Comparison of ENCODE assay signal across 18 cellular contexts in genomic region chr1:68149110-68149798, GRCh38.
DNase-seq lines count a peak whose midpoint lies in the region; ATAC-seq, FAIRE-seq and TF ChIP-seq lines count a peak whose summit lies in the region.
"Had no signal": no experiment of that assay in that cellular context is flagged by ENCODE, and none has a peak within 500 bp of the region (broad histone marks: within the 10 kb centered on the region; RNA-seq: fewer than 3 reads in every experiment).

No MANE protein-coding gene starts in this region.

- TF ChIP-seq POLR2A in gastrocnemius medialis (IDR thresholded peaks at IDR 0.05): no peak

- H3K36me3 Mint-ChIP-seq in astrocyte (ENCODE audit: low read depth, unreplicated experiment): peaks cover 26% of the 10 kb centered on the region
- H3K36me3 Mint-ChIP-seq in stimulated activated memory B cell treated with anti-CD40 and anti-IgM and Interleukin-4, amounts not matched to agents 10 μg/mL and 1 μg/mL and 100 μg/mL, for 72 hours: no peaks in the 10 kb centered on the region

- no peak overlapping the region for H2AFZ ChIP-seq in astrocyte (ENCODE audit: low read depth, low read length)

- peaks cover 8% of the 10 kb centered on the region for H4K20me1 ChIP-seq in astrocyte (ENCODE audit: insufficient read depth, low read length)

- H3K4me1 Mint-ChIP-seq in astrocyte (ENCODE audit: low read depth, unreplicated experiment): no peaks in the 10 kb centered on the region
- no peaks in the 10 kb centered on the region for H3K4me1 Mint-ChIP-seq in stimulated activated naive CD8-positive, alpha-beta T cell treated with anti-CD3 and anti-CD28 coated beads, Interleukin-15, amount 100 ng/mL, for 72 hours
- H3K4me1 Mint-ChIP-seq in stimulated activated memory B cell treated with anti-CD40 and anti-IgM and Interleukin-4, amounts not matched to agents 10 μg/mL and 1 μg/mL and 100 μg/mL, for 72 hours: no peaks in the 10 kb centered on the region
- H3K4me1 Mint-ChIP-seq: CD14-positive monocyte had no signal

- H3K27ac Mint-ChIP-seq in astrocyte (ENCODE audit: unreplicated experiment): no peak overlapping the region
- H3K27ac Mint-ChIP-seq in stimulated activated naive CD8-positive, alpha-beta T cell treated with anti-CD3 and anti-CD28 coated beads, Interleukin-15, amount 100 ng/mL, for 72 hours: no peak overlapping the region
- H3K27ac Mint-ChIP-seq in stimulated activated memory B cell treated with anti-CD40 and anti-IgM and Interleukin-4, amounts not matched to agents 10 μg/mL and 1 μg/mL and 100 μg/mL, for 72 hours: no peak overlapping the region
- H3K27ac Mint-ChIP-seq: CD14-positive monocyte had no signal

- H3K4me2 ChIP-seq in astrocyte (ENCODE audit: low read length): no peak overlapping the region

- peak; percentile 99 for ATAC-seq in gastrocnemius medialis
- ATAC-seq in HG02798 (IDR thresholded peaks at IDR 0.05; ENCODE audit: poor library complexity, unreplicated experiment): no peak
- no peak for ATAC-seq in stimulated activated naive CD8-positive, alpha-beta T cell treated with anti-CD3 and anti-CD28 coated beads, Interleukin-15, amount 100 ng/mL, for 72 hours
- no peak for ATAC-seq in stimulated activated memory B cell treated with anti-CD40 and anti-IgM and Interleukin-4, amounts not matched to agents 10 μg/mL and 1 μg/mL and 100 μg/mL, for 72 hours

- H3K27me3 ChIP-seq in astrocyte (ENCODE audit: insufficient read depth, low read length) (no peaks in the 10 kb centered on the region), right atrium auricular region (no peaks in the 10 kb centered on the region), gastrocnemius medialis (no peaks in the 10 kb centered on the region)

- H3K27me3 Mint-ChIP-seq in astrocyte (ENCODE audit: low read depth, unreplicated experiment): no peaks in the 10 kb centered on the region
- no peaks in the 10 kb centered on the region for H3K27me3 Mint-ChIP-seq in stimulated activated naive CD8-positive, alpha-beta T cell treated with anti-CD3 and anti-CD28 coated beads, Interleukin-15, amount 100 ng/mL, for 72 hours
- no peaks in the 10 kb centered on the region for H3K27me3 Mint-ChIP-seq in stimulated activated memory B cell treated with anti-CD40 and anti-IgM and Interleukin-4, amounts not matched to agents 10 μg/mL and 1 μg/mL and 100 μg/mL, for 72 hours

- in situ Hi-C loops in gastrocnemius medialis (cut with MboI; ENCODE audit: low sequenced_read_pairs in 4 of 4): no loop called here

- no peak overlapping the region for H3K9ac ChIP-seq in astrocyte (ENCODE audit: low read length)

- H3K4me3 ChIP-seq in astrocyte (ENCODE audit: insufficient read depth, low read depth, low read length): no peak overlapping the region
- H3K4me3 ChIP-seq in right atrium auricular region: no peak overlapping the region
- no peak overlapping the region for H3K4me3 ChIP-seq in gastrocnemius medialis

- H3K27ac ChIP-seq in astrocyte (ENCODE audit: low read depth, low read length) (no peak overlapping the region), right atrium auricular region (peak overlapping the region; percentile 52 to 78), gastrocnemius medialis (peak overlapping the region; percentile 76 to 80 (median 79))

- H3K4me1 ChIP-seq in astrocyte (ENCODE audit: insufficient read depth, low read length): no peaks in the 10 kb centered on the region
- H3K4me1 ChIP-seq in right atrium auricular region: peaks cover 0 to 15% of the 10 kb centered on the region in 2 donors
- peaks cover 27 to 28% of the 10 kb centered on the region in 2 donors for H3K4me1 ChIP-seq in gastrocnemius medialis

- H3K4me3 Mint-ChIP-seq in astrocyte (ENCODE audit: unreplicated experiment): no peak overlapping the region
- H3K4me3 Mint-ChIP-seq in stimulated activated naive CD8-positive, alpha-beta T cell treated with anti-CD3 and anti-CD28 coated beads, Interleukin-15, amount 100 ng/mL, for 72 hours: no peak overlapping the region
- H3K4me3 Mint-ChIP-seq in stimulated activated memory B cell treated with anti-CD40 and anti-IgM and Interleukin-4, amounts not matched to agents 10 μg/mL and 1 μg/mL and 100 μg/mL, for 72 hours: no peak overlapping the region
- H3K4me3 Mint-ChIP-seq: CD14-positive monocyte had no signal

- H3K9me3 Mint-ChIP-seq in astrocyte (ENCODE audit: unreplicated experiment): no peaks in the 10 kb centered on the region
- H3K9me3 Mint-ChIP-seq in stimulated activated naive CD8-positive, alpha-beta T cell treated with anti-CD3 and anti-CD28 coated beads, Interleukin-15, amount 100 ng/mL, for 72 hours: no peaks in the 10 kb centered on the region
- H3K9me3 Mint-ChIP-seq in stimulated activated memory B cell treated with anti-CD40 and anti-IgM and Interleukin-4, amounts not matched to agents 10 μg/mL and 1 μg/mL and 100 μg/mL, for 72 hours: no peaks in the 10 kb centered on the region
- H3K9me3 Mint-ChIP-seq: CD14-positive monocyte had no signal

- no peaks in the 10 kb centered on the region for H3K79me2 ChIP-seq in astrocyte (ENCODE audit: insufficient read depth, low read length)

- H3K36me3 ChIP-seq in astrocyte (ENCODE audit: insufficient read depth, low read length): peaks cover 90% of the 10 kb centered on the region
- H3K36me3 ChIP-seq in right atrium auricular region: peaks cover 14% of the 10 kb centered on the region
- H3K36me3 ChIP-seq in gastrocnemius medialis: no peaks in the 10 kb centered on the region

- no peak for TF ChIP-seq CTCF in astrocyte (IDR thresholded peaks at IDR 0.05; ENCODE audit: insufficient read depth, low read depth, low read length)
- no peak for TF ChIP-seq CTCF in right atrium auricular region (IDR thresholded peaks at IDR 0.05)
- no peak for TF ChIP-seq CTCF in gastrocnemius medialis (IDR thresholded peaks at IDR 0.05 in 4 of 5, conservative IDR thresholded peaks at IDR 0.05 in 1 of 5)

- H3K9me3 ChIP-seq in astrocyte (ENCODE audit: insufficient read depth, low read depth, low read length): no peaks in the 10 kb centered on the region
- H3K9me3 ChIP-seq in right atrium auricular region: no peaks in the 10 kb centered on the region
- no peaks in the 10 kb centered on the region for H3K9me3 ChIP-seq in gastrocnemius medialis

- FAIRE-seq in astrocyte (lab: Jason Lieb, UNC): no peak
- FAIRE-seq: RCC 7860 had no signal

- intact Hi-C loops in gastrocnemius medialis (cut with DNase I; ENCODE audit: low total_unique reads): loop anchor here (1.0 to 5.0 kb wide), 3 partner anchors 21 to 83 kb away; partner anchors contain the start of gene WLS
- intact Hi-C loops in posterior cingulate gyrus (cut with DNase I): no loop called here

- DNase-seq in astrocyte (ENCODE audit: low read depth) (peak; percentile 22), fibroblast of gingiva (ENCODE audit: low read depth) (peak; percentile 30), right atrium auricular region (ENCODE audit: low spot score) (no peak), gastrocnemius medialis (peak; percentile 77), posterior cingulate gyrus (no peak)
- DNase-seq in stimulated activated naive CD8-positive, alpha-beta T cell treated with anti-CD3 and anti-CD28 coated beads, Interleukin-15, amount 100 ng/mL, for 72 hours: no peak
- DNase-seq: AML-193, COR-L47, DMS153, NCI-H1048, NCI-H1436 treated with DMSO at 0.1 percent for 48 hours, NCI-H2029 treated with DMSO at 0.1 percent for 48 hours, NCI-H510A treated with DMSO at 0.1 percent for 48 hours, SIG-M5 had no signal

Comparison
In these comparisons a context has a peak if more than half of its experiments do, and no peak if none do; other contexts are left out.
1. DNase-seq: peak in astrocyte (single experiment), fibroblast of gingiva (single experiment) and gastrocnemius medialis (2 of 2); none in right atrium auricular region (single experiment), stimulated activated naive CD8-positive, alpha-beta T cell treated with anti-CD3 and anti-CD28 coated beads, Interleukin-15, amount 100 ng/mL, for 72 hours (0 of 2) and posterior cingulate gyrus (0 of 10).
2. ATAC-seq: peak in gastrocnemius medialis (2 of 2); none in HG02798 (single experiment), stimulated activated naive CD8-positive, alpha-beta T cell treated with anti-CD3 and anti-CD28 coated beads, Interleukin-15, amount 100 ng/mL, for 72 hours (single experiment) and stimulated activated memory B cell treated with anti-CD40 and anti-IgM and Interleukin-4, amounts not matched to agents 10 μg/mL and 1 μg/mL and 100 μg/mL, for 72 hours (single experiment).